33 cellular contexts compared by ENCODE assay signal in genomic region chr19:18665771-18666202, GRCh38. TPM values are rescaled to one million over a fixed set of nuclear protein-coding genes. Genes with fewer than 3 reads are reported as not detected.
DNase-seq lines count a peak whose midpoint lies in the region; ATAC-seq, FAIRE-seq and TF ChIP-seq lines count a peak whose summit lies in the region.
"Had no signal": no experiment of that assay in that cellular context is flagged by ENCODE, and none has a peak within 500 bp of the region (broad histone marks: within the 10 kb centered on the region; RNA-seq: fewer than 3 reads in every experiment).

No MANE protein-coding gene starts in this region.

- intact Hi-C loops in Right ventricle myocardium inferior (cut with DNase I), result no loop called here
- intact Hi-C loops in cardiac septum (cut with DNase I), result no loop called here
- intact Hi-C loops in left ventricle myocardium inferior (cut with micrococcal nuclease), result no loop called here
- intact Hi-C loops in mammary epithelial cell (cut with micrococcal nuclease), result no loop called here
- intact Hi-C loops in activated CD8-positive, alpha-beta T cell treated with anti-CD3 and anti-CD28 coated beads for 36 hours (cut with micrococcal nuclease), result no loop called here

- no peaks in the 10 kb centered on the region for H3K9me3 ChIP-seq in left ventricle myocardium inferior (replicated peaks)
- H3K9me3 ChIP-seq in mammary epithelial cell (replicated peaks; ENCODE audit: insufficient read depth, low read length), result no peaks in the 10 kb centered on the region
- H3K9me3 ChIP-seq: lower lobe of right lung, mucosa of descending colon, Peyer's patch, SJCRH30, thyroid gland had no signal

- no peak for FAIRE-seq in GM12891 (lab: Jason Lieb, UNC)
- FAIRE-seq: astrocyte, keratinocyte had no signal

- no TSS peak for BruUV-seq in mammary epithelial cell (replicated peaks; lab: Mats Ljungman, UMichigan)

- H3K4me1 ChIP-seq in left ventricle myocardium inferior (peaks cover 19% of the 10 kb centered on the region), mammary epithelial cell (ENCODE audit: insufficient read depth, low read length) (no peaks in the 10 kb centered on the region)
- H3K4me1 ChIP-seq: Peyer's patch, SJCRH30 had no signal

- peak overlapping the region; percentile 5 for H3K27ac Mint-ChIP-seq in stimulated activated naive B cell treated with anti-CD40 and anti-IgM and Interleukin-4, amounts not matched to agents 10 μg/mL and 1 μg/mL and 100 μg/mL, for 72 hours
- no peak overlapping the region for H3K27ac Mint-ChIP-seq in activated CD8-positive, alpha-beta T cell treated with anti-CD3 and anti-CD28 coated beads for 36 hours
- H3K27ac Mint-ChIP-seq: activated naive CD8-positive, alpha-beta T cell treated with anti-CD3 and anti-CD28 coated beads for 36 hours; natural killer cell treated with Interleukin-12 subunit alpha and Interleukin-12 subunit beta and Interleukin-15 and Interleukin-18, amount 100 ng/mL, for 72 hours had no signal

- no peak overlapping the region for H3K9ac ChIP-seq in mammary epithelial cell (ENCODE audit: insufficient read depth, low read length)

- ATAC-seq in Right ventricle myocardium inferior (no peak), GM18519 (IDR thresholded peaks at IDR 0.05; ENCODE audit: low FRiP score, unreplicated experiment) (no peak)
- ATAC-seq in stimulated activated naive B cell treated with anti-CD40 and anti-IgM and Interleukin-4, amounts not matched to agents 10 μg/mL and 1 μg/mL and 100 μg/mL, for 72 hours (replicated peaks), result peak; percentile 17 to 21
- no peak for ATAC-seq in activated CD8-positive, alpha-beta T cell treated with anti-CD3 and anti-CD28 coated beads for 36 hours
- ATAC-seq: lower lobe of right lung; mucosa of descending colon; natural killer cell treated with Interleukin-12 subunit alpha and Interleukin-12 subunit beta and Interleukin-15 and Interleukin-18, amount 100 ng/mL, for 72 hours had no signal

- TF ChIP-seq CTCF in left ventricle myocardium inferior (IDR thresholded peaks at IDR 0.05; ENCODE audit: borderline replicate concordance) (no peak), mammary epithelial cell (conservative IDR thresholded peaks at IDR 0.05 in 1 of 2, IDR thresholded peaks at IDR 0.05 in 1 of 2; ENCODE audit: extremely low read depth in 1 of 2, insufficient read depth in 1 of 2, low read depth in 1 of 2, low read length in 2 of 2) (no peak)
- TF ChIP-seq CTCF in activated CD8-positive, alpha-beta T cell treated with anti-CD3 and anti-CD28 coated beads for 36 hours (IDR thresholded peaks at IDR 0.05), result no peak

- in situ Hi-C loops in mammary epithelial cell (cut with MboI; ENCODE audit: low sequenced_read_pairs in 2 of 2), result no loop called here

- H3K4me2 ChIP-seq in mammary epithelial cell (ENCODE audit: insufficient read depth, low read depth, low read length), result no peak overlapping the region
- H3K4me2 ChIP-seq: smooth muscle cell had no signal

- WGBS in mammary epithelial cell (ENCODE audit: low coverage, missing lambda C conversion rate), result 55% methylated on average over 12 of the region's 22 CpGs

- peaks cover 18 to 24% of the 10 kb centered on the region in 2 donors for H3K4me1 Mint-ChIP-seq in stimulated activated naive B cell treated with anti-CD40 and anti-IgM and Interleukin-4, amounts not matched to agents 10 μg/mL and 1 μg/mL and 100 μg/mL, for 72 hours
- peaks cover 6% of the 10 kb centered on the region for H3K4me1 Mint-ChIP-seq in activated CD8-positive, alpha-beta T cell treated with anti-CD3 and anti-CD28 coated beads for 36 hours (ENCODE audit: low read depth)

- H3K4me3 ChIP-seq in left ventricle myocardium inferior (no peak overlapping the region), mammary epithelial cell (replicated peaks in 1 of 3; ENCODE audit: insufficient read depth in 1 of 3, low read depth in 2 of 3, low read length in 3 of 3) (no peak overlapping the region)
- H3K4me3 ChIP-seq: cardiac muscle cell, lower lobe of right lung, mucosa of descending colon, Peyer's patch, SJCRH30, smooth muscle cell, thyroid gland had no signal

- H3K9me3 Mint-ChIP-seq in stimulated activated naive B cell treated with anti-CD40 and anti-IgM and Interleukin-4, amounts not matched to agents 10 μg/mL and 1 μg/mL and 100 μg/mL, for 72 hours, result no peaks in the 10 kb centered on the region
- H3K9me3 Mint-ChIP-seq in activated CD8-positive, alpha-beta T cell treated with anti-CD3 and anti-CD28 coated beads for 36 hours, result no peaks in the 10 kb centered on the region
- H3K9me3 Mint-ChIP-seq: activated naive CD8-positive, alpha-beta T cell treated with anti-CD3 and anti-CD28 coated beads for 36 hours; natural killer cell treated with Interleukin-12 subunit alpha and Interleukin-12 subunit beta and Interleukin-15 and Interleukin-18, amount 100 ng/mL, for 72 hours had no signal

- dilution Hi-C loops in mammary epithelial cell (cut with HindIII; ENCODE audit: low sequenced_read_pairs), result no loop called here

- peaks cover 18 to 44% of the 10 kb centered on the region in 2 donors for H3K36me3 Mint-ChIP-seq in stimulated activated naive B cell treated with anti-CD40 and anti-IgM and Interleukin-4, amounts not matched to agents 10 μg/mL and 1 μg/mL and 100 μg/mL, for 72 hours
- H3K36me3 Mint-ChIP-seq in activated CD8-positive, alpha-beta T cell treated with anti-CD3 and anti-CD28 coated beads for 36 hours (ENCODE audit: low read depth), result peaks cover 7% of the 10 kb centered on the region
- H3K36me3 Mint-ChIP-seq: activated naive CD8-positive, alpha-beta T cell treated with anti-CD3 and anti-CD28 coated beads for 36 hours; natural killer cell treated with Interleukin-12 subunit alpha and Interleukin-12 subunit beta and Interleukin-15 and Interleukin-18, amount 100 ng/mL, for 72 hours had no signal

- H3K27me3 Mint-ChIP-seq in stimulated activated naive B cell treated with anti-CD40 and anti-IgM and Interleukin-4, amounts not matched to agents 10 μg/mL and 1 μg/mL and 100 μg/mL, for 72 hours, result no peaks in the 10 kb centered on the region
- H3K27me3 Mint-ChIP-seq in activated CD8-positive, alpha-beta T cell treated with anti-CD3 and anti-CD28 coated beads for 36 hours, result no peaks in the 10 kb centered on the region
- H3K27me3 Mint-ChIP-seq: activated naive CD8-positive, alpha-beta T cell treated with anti-CD3 and anti-CD28 coated beads for 36 hours; natural killer cell treated with Interleukin-12 subunit alpha and Interleukin-12 subunit beta and Interleukin-15 and Interleukin-18, amount 100 ng/mL, for 72 hours had no signal

- H4K20me1 ChIP-seq in mammary epithelial cell (ENCODE audit: insufficient read depth, low read length), result no peaks in the 10 kb centered on the region

- no peak overlapping the region for H2AFZ ChIP-seq in mammary epithelial cell (ENCODE audit: low read depth, low read length)

- no peaks in the 10 kb centered on the region for H3K79me2 ChIP-seq in mammary epithelial cell (ENCODE audit: insufficient read depth, low read length)

- peak; percentile 46 for DNase-seq in Right ventricle myocardium inferior (ENCODE audit: missing footprints)
- no peak for DNase-seq in cardiac septum (ENCODE audit: low spot score)
- DNase-seq in left ventricle myocardium inferior, result no peak
- no peak for DNase-seq in stimulated activated naive B cell treated with anti-CD40 and anti-IgM and Interleukin-4, amounts not matched to agents 10 μg/mL and 1 μg/mL and 100 μg/mL, for 72 hours
- DNase-seq in mammary epithelial cell, result no peak
- DNase-seq in GM12891 (ENCODE audit: insufficient read length, low spot score), result no peak
- DNase-seq in activated CD8-positive, alpha-beta T cell treated with anti-CD3 and anti-CD28 coated beads for 36 hours, result no peak
- DNase-seq: activated CD4-positive, alpha-beta T cell treated with anti-CD3 and anti-CD28 coated beads for 4 hours; activated CD8-positive, alpha-beta memory T cell treated with anti-CD3 and anti-CD28 coated beads for 24 hours; activated naive CD8-positive, alpha-beta T cell treated with anti-CD3 and anti-CD28 coated beads for 36 hours; cortex of kidney; DMS79 treated with DMSO at 0.1 percent for 48 hours; erythroblast; GDM1; HCEC 1CT; lower lobe of right lung; mucosa of descending colon; NCI-H1417 treated with DMSO at 0.1 percent for 48 hours; NCI-H226; NCI-H69; Peyer's patch; SJCRH30; stimulated activated naive CD4-positive, alpha-beta T cell treated with Interleukin-2 at 50 U/mL for 16 hours; T-helper 9 cell had no signal

- POLR2A ChIA-PET in activated CD8-positive, alpha-beta T cell treated with anti-CD3 and anti-CD28 coated beads for 36 hours (lab: Charles Lee), result interaction anchor here (0.8 kb wide), 1 partner anchor 161 kb away, joined by 3 read pairs; no protein-coding TSS in a partner anchor

- peak overlapping the region; percentile 8 for H3K27ac ChIP-seq in left ventricle myocardium inferior (replicated peaks)
- H3K27ac ChIP-seq in mammary epithelial cell (ENCODE audit: insufficient read depth, low read depth, low read length), result no peak overlapping the region
- H3K27ac ChIP-seq: 22Rv1, cardiac muscle cell, lower lobe of right lung, Peyer's patch, SJCRH30 had no signal

- no peaks in the 10 kb centered on the region for H3K27me3 ChIP-seq in left ventricle myocardium inferior (ENCODE audit: low read depth)
- no peaks in the 10 kb centered on the region for H3K27me3 ChIP-seq in mammary epithelial cell (ENCODE audit: insufficient read depth, low read length)
- H3K27me3 ChIP-seq: cardiac muscle cell, Peyer's patch, thyroid gland had no signal

- no peak for TF ChIP-seq POLR2A in GM12891 (IDR thresholded peaks at IDR 0.05; ENCODE audit: low read depth, low read length)

- CTCF ChIA-PET in mammary epithelial cell (lab: Charles Lee; ENCODE audit: low non-redundant PET), result no interaction called here
- CTCF ChIA-PET in activated CD8-positive, alpha-beta T cell treated with anti-CD3 and anti-CD28 coated beads for 36 hours (lab: Charles Lee), result no interaction called here

- H3K4me3 Mint-ChIP-seq in stimulated activated naive B cell treated with anti-CD40 and anti-IgM and Interleukin-4, amounts not matched to agents 10 μg/mL and 1 μg/mL and 100 μg/mL, for 72 hours, result no peak overlapping the region
- H3K4me3 Mint-ChIP-seq in activated CD8-positive, alpha-beta T cell treated with anti-CD3 and anti-CD28 coated beads for 36 hours, result no peak overlapping the region
- H3K4me3 Mint-ChIP-seq: activated naive CD8-positive, alpha-beta T cell treated with anti-CD3 and anti-CD28 coated beads for 36 hours; natural killer cell treated with Interleukin-12 subunit alpha and Interleukin-12 subunit beta and Interleukin-15 and Interleukin-18, amount 100 ng/mL, for 72 hours had no signal

- H3K36me3 ChIP-seq in left ventricle myocardium inferior, result peaks cover 47% of the 10 kb centered on the region
- no peaks in the 10 kb centered on the region for H3K36me3 ChIP-seq in mammary epithelial cell (ENCODE audit: insufficient read depth, low read length)
- H3K36me3 ChIP-seq: SJCRH30 had no signal

RNA-seq across cellular contexts. Expression of gene CRTC1, which starts 17.7 kb away (rescaled TPM):
- total RNA-seq in Right ventricle myocardium inferior, result 10.3 TPM
- total RNA-seq in cardiac septum, result 8.8 TPM
- total RNA-seq in left ventricle myocardium inferior, result 9.7 TPM
- 1 to 10 TPM; 2.2 to 8.2 TPM for total RNA-seq in mammary epithelial cell
- polyA plus RNA-seq in mammary epithelial cell, result 2.2 TPM
- 5.9 TPM for polyA minus RNA-seq in mammary epithelial cell
- polyA plus RNA-seq in GM12891 (2012; ENCODE audit: low read depth, missing spikeins), result 2.4 TPM
- 1 to 10 TPM; 4.4 to 4.5 TPM for total RNA-seq in activated CD8-positive, alpha-beta T cell treated with anti-CD3 and anti-CD28 coated beads for 36 hours

RNA-seq across cellular contexts. Expression of gene KLHL26, which starts 29.0 kb away (rescaled TPM):
- total RNA-seq in Right ventricle myocardium inferior (6.6 TPM), cardiac septum (5.4 TPM), left ventricle myocardium inferior (6.2 TPM), mammary epithelial cell (1 to 10 TPM; 2.8 to 6.4 TPM)
- polyA plus RNA-seq in mammary epithelial cell, result 2.6 TPM
- polyA minus RNA-seq in mammary epithelial cell, result 2.1 TPM
- 2.0 TPM for polyA plus RNA-seq in GM12891 (2012; ENCODE audit: low read depth, missing spikeins)
- total RNA-seq in activated CD8-positive, alpha-beta T cell treated with anti-CD3 and anti-CD28 coated beads for 36 hours, result 10 to 100 TPM; 10.3 to 10.8 TPM

RNA-seq across cellular contexts. Expression of gene TMEM59L, which starts 53.1 kb away (rescaled TPM):
- 2.8 TPM for total RNA-seq in Right ventricle myocardium inferior
- total RNA-seq in cardiac septum, result 3.0 TPM
- 1.5 TPM for total RNA-seq in left ventricle myocardium inferior
- total RNA-seq in mammary epithelial cell, result under 1 TPM in 1 of 2 donors, not detected in 1; 0.89 TPM
- polyA plus RNA-seq in mammary epithelial cell, result 0.05 TPM
- not detected for polyA minus RNA-seq in mammary epithelial cell
- polyA plus RNA-seq in GM12891 (2012; ENCODE audit: low read depth, missing spikeins), result not detected
- total RNA-seq in activated CD8-positive, alpha-beta T cell treated with anti-CD3 and anti-CD28 coated beads for 36 hours, result not detected
- total RNA-seq: activated naive CD8-positive, alpha-beta T cell treated with anti-CD3 and anti-CD28 coated beads for 36 hours; natural killer cell treated with Interleukin-12 subunit alpha and Interleukin-12 subunit beta and Interleukin-15 and Interleukin-18, amount 100 ng/mL, for 72 hours; SJCRH30 had no signal
- polyA plus RNA-seq: keratinocyte had no signal

RNA-seq across cellular contexts. Expression of gene CRLF1, which starts 59.2 kb away (rescaled TPM):
- total RNA-seq in Right ventricle myocardium inferior (35.7 TPM), cardiac septum (29.6 TPM), left ventricle myocardium inferior (20.0 TPM), mammary epithelial cell (1 to 10 TPM; 2.3 to 7.1 TPM)
- 3.4 TPM for polyA plus RNA-seq in mammary epithelial cell
- 5.9 TPM for polyA minus RNA-seq in mammary epithelial cell
- 3.0 TPM for polyA plus RNA-seq in GM12891 (2012; ENCODE audit: low read depth, missing spikeins)
- total RNA-seq in activated CD8-positive, alpha-beta T cell treated with anti-CD3 and anti-CD28 coated beads for 36 hours, result not detected
- total RNA-seq: activated naive CD8-positive, alpha-beta T cell treated with anti-CD3 and anti-CD28 coated beads for 36 hours; fibroblast of villous mesenchyme; natural killer cell treated with Interleukin-12 subunit alpha and Interleukin-12 subunit beta and Interleukin-15 and Interleukin-18, amount 100 ng/mL, for 72 hours had no signal

Comparison
In these comparisons a context has a peak if more than half of its experiments do, and no peak if none do; other contexts are left out.
1. ATAC-seq: peak in stimulated activated naive B cell treated with anti-CD40 and anti-IgM and Interleukin-4, amounts not matched to agents 10 μg/mL and 1 μg/mL and 100 μg/mL, for 72 hours (2 of 2); none in Right ventricle myocardium inferior (single experiment), activated CD8-positive, alpha-beta T cell treated with anti-CD3 and anti-CD28 coated beads for 36 hours (single experiment) and GM18519 (single experiment).